ENCODE assay signal across 2 cellular contexts in genomic region chr2:24970483-24971299, GRCh38.
A peak's percentile ranks its signal among the peaks of the same experiment; 100 is the strongest.
TF ChIP-seq lines count a peak whose summit lies in the region.

No MANE protein-coding gene starts in this region.

TF ChIP-seq in GM12878, 131 proteins besides CTCF, POLR2A, EP300 and RAD21:
- TF ChIP-seq MTA3 (IDR thresholded peaks at IDR 0.05; ENCODE audit: borderline replicate concordance, low read length) (0 out of 2 replicates have a peak, but pooled peaks have one; percentile 28), IKZF2 (IDR thresholded peaks at IDR 0.05) (peak in 1 of 2 experiments; percentile 31; a peak in 1 of 4 replicates), MLLT1 (IDR thresholded peaks at IDR 0.05) (peak; percentile 99), STAT1 (conservative IDR thresholded peaks at IDR 0.05) (no peak), BCL11A (IDR thresholded peaks at IDR 0.05; ENCODE audit: low read depth, low read length) (no peak), JUNB (IDR thresholded peaks at IDR 0.05) (no peak), MEF2B (IDR thresholded peaks at IDR 0.05; ENCODE audit: partially characterized antibody, poor library complexity, severe bottlenecking) (peak; percentile 1), ZBTB40 (IDR thresholded peaks at IDR 0.05; ENCODE audit: borderline replicate concordance) (peak; percentile 54), NR2C1 (IDR thresholded peaks at IDR 0.05) (no peak)

TF ChIP-seq in HepG2, 621 proteins besides CTCF, POLR2A, EP300 and RAD21:
- 0 out of 2 replicates have a peak, but pooled peaks have one; percentile 18 for TF ChIP-seq ZNF709 (CRISPR knock-in tag; IDR thresholded peaks at IDR 0.05)
- 0 out of 2 replicates have a peak, but pooled peaks have one; percentile 30 for TF ChIP-seq PAWR (CRISPR knock-in tag; IDR thresholded peaks at IDR 0.05; ENCODE audit: borderline replicate concordance)
- 0 out of 2 replicates have a peak, but pooled peaks have one; percentile 19 for TF ChIP-seq RARG (CRISPR knock-in tag; IDR thresholded peaks at IDR 0.05; ENCODE audit: low read depth)
- TF ChIP-seq ZNF556 (CRISPR knock-in tag; IDR thresholded peaks at IDR 0.05; ENCODE audit: borderline replicate concordance), result peak; percentile 20; the same call in 1 of the 2 replicates
- TF ChIP-seq ZSCAN31 (CRISPR knock-in tag; IDR thresholded peaks at IDR 0.05; ENCODE audit: low read depth), result no peak
- TF ChIP-seq ZNF562 (CRISPR knock-in tag; IDR thresholded peaks at IDR 0.05; ENCODE audit: borderline replicate concordance), result no peak
- 0 out of 2 replicates have a peak, but pooled peaks have one; percentile 6 for TF ChIP-seq ZNF564 (CRISPR knock-in tag; IDR thresholded peaks at IDR 0.05)
- 0 out of 2 replicates have a peak, but pooled peaks have one; percentile 65 for TF ChIP-seq ZBTB38 (CRISPR knock-in tag; IDR thresholded peaks at IDR 0.05)
- no peak for TF ChIP-seq HNF4G (IDR thresholded peaks at IDR 0.05; ENCODE audit: borderline replicate concordance, low read depth, low read length)
- TF ChIP-seq HNF4G (CRISPR knock-in tag; IDR thresholded peaks at IDR 0.05; ENCODE audit: borderline replicate concordance, low read depth), result no peak
- 0 out of 2 replicates have a peak, but pooled peaks have one; percentile 6 for TF ChIP-seq CHD4 (IDR thresholded peaks at IDR 0.05; ENCODE audit: borderline replicate concordance, low read length)
- TF ChIP-seq STAT6 (CRISPR knock-in tag; IDR thresholded peaks at IDR 0.05; ENCODE audit: borderline replicate concordance), result peak; percentile 48; the same call in 1 of the 2 replicates
- 0 out of 2 replicates have a peak, but pooled peaks have one; percentile 42 for TF ChIP-seq ZMYM2 (CRISPR knock-in tag; IDR thresholded peaks at IDR 0.05)
- TF ChIP-seq NCOA1 (CRISPR knock-in tag; IDR thresholded peaks at IDR 0.05), result 0 out of 2 replicates have a peak, but pooled peaks have one; percentile 12
- TF ChIP-seq HDAC2 (CRISPR knock-in tag; IDR thresholded peaks at IDR 0.05), result peak; percentile 12; the same call in 1 of the 2 replicates
- 0 out of 2 replicates have a peak, but pooled peaks have one; percentile 9 for TF ChIP-seq ZNF605 (CRISPR knock-in tag; IDR thresholded peaks at IDR 0.05)
- TF ChIP-seq AKNA (CRISPR knock-in tag; IDR thresholded peaks at IDR 0.05; ENCODE audit: borderline replicate concordance), result no peak
- peak; percentile 54; the same call in 1 of the 2 replicates for TF ChIP-seq ZNF879 (CRISPR knock-in tag; IDR thresholded peaks at IDR 0.05)
- TF ChIP-seq RNF219 (CRISPR knock-in tag; IDR thresholded peaks at IDR 0.05), result no peak
- TF ChIP-seq PRPF4 (IDR thresholded peaks at IDR 0.05; ENCODE audit: low read depth, low read length, poor library complexity, severe bottlenecking), result peak; percentile 20
- peak; percentile 4; the same call in 1 of the 2 replicates for TF ChIP-seq NAIF1 (CRISPR knock-in tag; IDR thresholded peaks at IDR 0.05; ENCODE audit: borderline replicate concordance)
- peak; percentile 7 for TF ChIP-seq ZEB1 (IDR thresholded peaks at IDR 0.05; ENCODE audit: insufficient replicate concordance, low read depth)
- no peak for TF ChIP-seq ATF6 (CRISPR knock-in tag; conservative IDR thresholded peaks at IDR 0.05)
- peak; percentile 63; the same call in 1 of the 2 replicates for TF ChIP-seq ZNF460 (CRISPR knock-in tag; IDR thresholded peaks at IDR 0.05; ENCODE audit: borderline replicate concordance)
- TF ChIP-seq ZSCAN30 (CRISPR knock-in tag; IDR thresholded peaks at IDR 0.05), result 0 out of 2 replicates have a peak, but pooled peaks have one; percentile 52
- TF ChIP-seq GMEB1 (CRISPR knock-in tag; IDR thresholded peaks at IDR 0.05; ENCODE audit: borderline replicate concordance), result 0 out of 2 replicates have a peak, but pooled peaks have one; percentile 4
- no peak for TF ChIP-seq MXD1 (CRISPR knock-in tag; IDR thresholded peaks at IDR 0.05)
- TF ChIP-seq ZMYM3 (CRISPR knock-in tag; IDR thresholded peaks at IDR 0.05), result peak; percentile 78; the same call in 1 of the 2 replicates
- TF ChIP-seq KDM1A (CRISPR knock-in tag; IDR thresholded peaks at IDR 0.05), result 0 out of 2 replicates have a peak, but pooled peaks have one; percentile 16
- peak; percentile 34; the same call in 1 of the 2 replicates for TF ChIP-seq ZNF441 (CRISPR knock-in tag; IDR thresholded peaks at IDR 0.05; ENCODE audit: borderline replicate concordance)
- 0 out of 2 replicates have a peak, but pooled peaks have one; percentile 60 for TF ChIP-seq ZNF362 (CRISPR knock-in tag; IDR thresholded peaks at IDR 0.05; ENCODE audit: borderline replicate concordance)
- TF ChIP-seq ZBTB42 (CRISPR knock-in tag; IDR thresholded peaks at IDR 0.05), result 0 out of 2 replicates have a peak, but pooled peaks have one; percentile 15
- no peak for TF ChIP-seq ZNF468 (CRISPR knock-in tag; IDR thresholded peaks at IDR 0.05)
- TF ChIP-seq NR2F6 (IDR thresholded peaks at IDR 0.05), result 0 out of 2 replicates have a peak, but pooled peaks have one; percentile 3
- TF ChIP-seq NR2F6 (CRISPR knock-in tag; IDR thresholded peaks at IDR 0.05), result no peak
- 0 out of 2 replicates have a peak, but pooled peaks have one; percentile 54 for TF ChIP-seq ZNF121 (CRISPR knock-in tag; IDR thresholded peaks at IDR 0.05)
- 0 out of 2 replicates have a peak, but pooled peaks have one; percentile 41 for TF ChIP-seq RCOR2 (CRISPR knock-in tag; IDR thresholded peaks at IDR 0.05)
- 0 out of 2 replicates have a peak, but pooled peaks have one; percentile 41 for TF ChIP-seq ZNF567 (CRISPR knock-in tag; IDR thresholded peaks at IDR 0.05; ENCODE audit: borderline replicate concordance)
